24 cellular contexts compared by ENCODE assay signal in the genomic region with DNA sequence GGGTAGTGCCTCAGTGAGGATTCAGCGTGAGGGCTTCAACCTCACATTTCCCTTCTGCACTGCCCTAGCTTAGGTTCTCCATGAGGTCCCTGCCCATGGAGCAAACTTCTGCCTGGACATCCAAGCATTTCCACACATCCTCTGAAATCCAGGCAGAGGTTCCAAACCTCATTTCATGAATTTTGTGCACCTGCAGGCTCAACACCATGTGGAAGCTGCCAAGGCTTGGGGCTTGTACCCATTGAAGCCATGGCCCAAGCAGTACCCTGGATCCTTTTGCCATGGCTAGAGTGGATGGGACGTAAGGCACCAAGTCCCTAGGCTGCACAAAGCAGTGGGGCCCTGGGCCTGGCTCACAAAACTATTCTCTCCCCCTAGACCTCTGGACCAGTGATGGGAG.
"Had no signal": no experiment of that assay in that cellular context is flagged by ENCODE, and none has a peak within 500 bp of the region (broad histone marks: within the 10 kb centered on the region; RNA-seq: fewer than 3 reads in every experiment).

No MANE protein-coding gene starts in this region.

- ATAC-seq: effector memory CD8-positive, alpha-beta T cell; esophagus mucosa; foreskin keratinocyte; gastrocnemius medialis; gastroesophageal sphincter; heart left ventricle; heart right ventricle had no signal

- H3K4me1 ChIP-seq: colonic mucosa, esophagus squamous epithelium, foreskin keratinocyte, gastrocnemius medialis, gastroesophageal sphincter, heart left ventricle, heart right ventricle had no signal

- H3K27ac ChIP-seq: colonic mucosa, coronary artery, dorsolateral prefrontal cortex, epithelial cell of prostate, esophagus squamous epithelium, foreskin keratinocyte, gastrocnemius medialis, gastroesophageal sphincter, heart left ventricle, heart right ventricle had no signal

- H3K9me3 ChIP-seq: colonic mucosa, esophagus squamous epithelium, gastrocnemius medialis, gastroesophageal sphincter, heart left ventricle, heart right ventricle had no signal

- H3K27me3 ChIP-seq: colonic mucosa, esophagus squamous epithelium, foreskin keratinocyte, gastrocnemius medialis, gastroesophageal sphincter, heart left ventricle had no signal

- H3K27ac Mint-ChIP-seq: dendritic cell treated with granulocyte-macrophage colony-stimulating factor and Interleukin-4, amounts not matched to agents 40 ng/mL and 50 ng/mL, for 4 days; effector memory CD8-positive, alpha-beta T cell; endodermal cell had no signal

- DNase-seq: colonic mucosa; cortex of kidney; dermis blood vessel endothelial cell; dorsolateral prefrontal cortex; effector CD4-positive, alpha-beta T cell; effector CD8-positive, alpha-beta T cell; effector memory CD4-positive, alpha-beta T cell; effector memory CD8-positive, alpha-beta T cell; endodermal cell; erythroblast; esophagus squamous epithelium; foreskin fibroblast; foreskin keratinocyte; foreskin melanocyte; gastrocnemius medialis; glutamatergic neuron; head of caudate nucleus; heart left ventricle; heart right ventricle had no signal

- H3K9me3 Mint-ChIP-seq: endodermal cell had no signal

- H3K36me3 ChIP-seq: colonic mucosa, esophagus squamous epithelium, gastrocnemius medialis, gastroesophageal sphincter, heart left ventricle, heart right ventricle had no signal

- H3K4me3 ChIP-seq: colonic mucosa, coronary artery, dorsolateral prefrontal cortex, esophagus squamous epithelium, gastrocnemius medialis, gastroesophageal sphincter, heart left ventricle, heart right ventricle had no signal
